8 cellular contexts compared by ENCODE assay signal in the genomic region with DNA sequence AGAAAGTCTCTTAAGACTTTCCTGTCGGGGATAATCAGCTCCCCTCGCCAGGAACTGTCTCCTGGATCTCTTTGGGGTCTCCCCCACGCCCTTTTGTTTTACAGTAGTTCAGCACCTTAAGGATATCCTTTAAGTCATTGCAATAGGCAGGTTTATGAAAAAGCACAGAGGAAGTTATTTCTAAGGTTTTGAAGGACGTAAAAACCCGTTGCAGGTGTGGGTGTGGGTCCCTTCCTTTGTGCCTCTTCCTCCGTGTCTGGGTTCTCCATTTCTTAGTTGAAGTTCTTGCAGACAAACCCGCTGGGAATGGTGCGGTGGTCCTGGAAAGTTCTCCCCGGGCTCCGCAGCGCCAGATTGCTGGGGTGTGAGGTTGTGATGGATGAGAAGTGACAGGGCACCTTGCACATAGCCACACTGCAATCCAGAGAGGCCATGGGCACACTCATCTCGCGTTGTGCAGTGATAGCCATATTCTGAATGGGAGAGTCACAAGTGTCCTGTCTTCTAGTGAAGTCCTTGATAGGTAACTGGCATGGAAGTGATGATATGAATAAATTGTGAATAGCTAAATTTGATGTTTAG.
DNase-seq lines count a peak whose midpoint lies in the region; ATAC-seq and TF ChIP-seq lines count a peak whose summit lies in the region.

No MANE protein-coding gene starts in this region.

- no peak overlapping the region for H3K27ac ChIP-seq in rectal smooth muscle tissue (ENCODE audit: low read depth, low read length)

- peak overlapping the region; percentile 29 for H3K9ac ChIP-seq in rectal smooth muscle tissue (ENCODE audit: low read length)

- H3K4me3 ChIP-seq in fibroblast of the aortic adventitia (ENCODE audit: low read depth, low read length) (peak overlapping the region; percentile 87), rectal smooth muscle tissue (ENCODE audit: low read length) (peak overlapping the region; percentile 84)

- no peak for TF ChIP-seq CTCF in fibroblast of the aortic adventitia (IDR thresholded peaks at IDR 0.05; ENCODE audit: insufficient read depth, low read length)

- H3K4me1 Mint-ChIP-seq in activated CD4-positive, alpha-beta T cell treated with anti-CD3 and anti-CD28 coated beads for 36 hours, result peaks cover 32% of the 10 kb centered on the region
- H3K4me1 Mint-ChIP-seq in T-helper 17 cell, result peaks cover 31% of the 10 kb centered on the region

- intact Hi-C loops in activated CD4-positive, alpha-beta T cell treated with anti-CD3 and anti-CD28 coated beads for 36 hours (cut with DNase I, micrococcal nuclease), result loop anchor here (5.0 kb wide), 3 partner anchors 34 to 419 kb away; a partner anchor contains a TSS

- no peaks in the 10 kb centered on the region for H3K36me3 ChIP-seq in rectal smooth muscle tissue (ENCODE audit: control insufficient read depth, insufficient read depth, low read length)

- H3K4me1 ChIP-seq in rectal smooth muscle tissue (ENCODE audit: control insufficient read depth, insufficient read depth, low read length), result peaks cover 5% of the 10 kb centered on the region

- POLR2A ChIA-PET in activated CD4-positive, alpha-beta T cell treated with anti-CD3 and anti-CD28 coated beads for 36 hours (lab: Charles Lee), result no interaction called here

- H3K36me3 Mint-ChIP-seq in activated CD4-positive, alpha-beta T cell treated with anti-CD3 and anti-CD28 coated beads for 36 hours (ENCODE audit: low read depth), result no peaks in the 10 kb centered on the region
- H3K36me3 Mint-ChIP-seq in T-helper 17 cell (ENCODE audit: low read depth), result no peaks in the 10 kb centered on the region

- H3K27me3 ChIP-seq in rectal smooth muscle tissue (ENCODE audit: control insufficient read depth, insufficient read depth, low read length), result no peaks in the 10 kb centered on the region

- peak; percentile 22 for DNase-seq in activated CD4-positive, alpha-beta T cell treated with anti-CD3 and anti-CD28 coated beads for 36 hours
- no peak for DNase-seq in activated CD4-positive, alpha-beta T cell treated with anti-CD3 and anti-CD28 coated beads, Interleukin-2, amount 50 U/mL, for 1 hour
- no peak for DNase-seq in T-helper 17 cell
- no peak for DNase-seq in fibroblast of the aortic adventitia (ENCODE audit: low read depth)
- no peak for DNase-seq in NOMO-1 treated with dmso at 0.1 percent for 144 hours (lab: John Stamatoyannopoulos, UW; ENCODE audit: unreplicated experiment)
- no peak for DNase-seq in T1000 (lab: John Stamatoyannopoulos, UW)

- no peaks in the 10 kb centered on the region for H3K9me3 ChIP-seq in T-helper 17 cell (ENCODE audit: control insufficient read depth, low read length, poor library complexity, severe bottlenecking)

- peak overlapping the region; percentile 86 for H3K4me3 Mint-ChIP-seq in activated CD4-positive, alpha-beta T cell treated with anti-CD3 and anti-CD28 coated beads for 36 hours
- peak overlapping the region; percentile 92 for H3K4me3 Mint-ChIP-seq in T-helper 17 cell

- ATAC-seq in activated CD4-positive, alpha-beta T cell treated with anti-CD3 and anti-CD28 coated beads for 36 hours, result peak; percentile 3
- no peak for ATAC-seq in T-helper 17 cell
- no peak for ATAC-seq in GM18511 (IDR thresholded peaks at IDR 0.05; ENCODE audit: unreplicated experiment)

- H3K9me3 Mint-ChIP-seq in activated CD4-positive, alpha-beta T cell treated with anti-CD3 and anti-CD28 coated beads for 36 hours (ENCODE audit: low read depth), result no peaks in the 10 kb centered on the region

- H3K27me3 Mint-ChIP-seq in activated CD4-positive, alpha-beta T cell treated with anti-CD3 and anti-CD28 coated beads for 36 hours, result no peaks in the 10 kb centered on the region
- H3K27me3 Mint-ChIP-seq in T-helper 17 cell, result no peaks in the 10 kb centered on the region

- CTCF ChIA-PET in activated CD4-positive, alpha-beta T cell treated with anti-CD3 and anti-CD28 coated beads for 36 hours (lab: Charles Lee), result interaction anchor here (0.9 kb wide), 1 partner anchor 19 kb away, joined by 4 read pairs; no protein-coding TSS in a partner anchor

- H3K27ac Mint-ChIP-seq in activated CD4-positive, alpha-beta T cell treated with anti-CD3 and anti-CD28 coated beads for 36 hours, result peak overlapping the region; percentile 61
- peak overlapping the region; percentile 94 for H3K27ac Mint-ChIP-seq in T-helper 17 cell
